9 cellular contexts compared by ENCODE assay signal in genomic region chr18:79405019-79405780, GRCh38. TPM values are rescaled to one million over a fixed set of nuclear protein-coding genes. Genes with fewer than 3 reads are reported as not detected.
A peak's percentile ranks its signal among the peaks of the same experiment; 100 is the strongest.
DNase-seq lines count a peak whose midpoint lies in the region; ATAC-seq and TF ChIP-seq lines count a peak whose summit lies in the region.
"Had no signal": no experiment of that assay in that cellular context is flagged by ENCODE, and none has a peak within 500 bp of the region (broad histone marks: within the 10 kb centered on the region; RNA-seq: fewer than 3 reads in every experiment).

No MANE protein-coding gene starts in this region.

- H3K27ac ChIP-seq in OCI-LY7 (ENCODE audit: low read depth, low read length, poor library complexity, severe bottlenecking) (peak overlapping the region; percentile 76), gastrocnemius medialis (peak overlapping the region; percentile 88 to 99 (median 94))

- H3K36me3 ChIP-seq in OCI-LY7 (ENCODE audit: insufficient read depth, low read length) (peaks cover 26% of the 10 kb centered on the region), gastrocnemius medialis (no peaks in the 10 kb centered on the region)

- POLR2A ChIA-PET in OCI-LY7 (lab: Charles Lee), result interaction anchor here (1.3 to 1.6 kb wide), 3 partner anchors 8 to 119 kb away, joined by 3 to 5 read pairs (median 5); no protein-coding TSS in a partner anchor
- POLR2A ChIA-PET in GM10248 (lab: Yijun Ruan, JAX), result interaction anchor here (0.9 to 1.0 kb wide), 2 partner anchors 30 to 119 kb away, joined by 3 to 4 read pairs; no protein-coding TSS in a partner anchor

- H3K9me3 ChIP-seq in OCI-LY7 (ENCODE audit: low read length), result no peaks in the 10 kb centered on the region
- H3K9me3 ChIP-seq in gastrocnemius medialis, result no peaks in the 10 kb centered on the region

- in situ Hi-C loops in gastrocnemius medialis (cut with MboI; ENCODE audit: low sequenced_read_pairs in 4 of 4), result loop anchor here in 2 of 4 donors (10.0 kb wide), 1 partner anchor 100 kb away; no protein-coding TSS in a partner anchor

- ATAC-seq in gastrocnemius medialis, result no peak
- ATAC-seq in GM18520 (IDR thresholded peaks at IDR 0.05; ENCODE audit: unreplicated experiment), result no peak

- peaks cover 80% of the 10 kb centered on the region for H3K79me2 ChIP-seq in OCI-LY7 (ENCODE audit: insufficient read depth, low read depth, low read length)

- TF ChIP-seq CTCF in OCI-LY7 (conservative IDR thresholded peaks at IDR 0.05; ENCODE audit: low read length), result no peak
- TF ChIP-seq CTCF in gastrocnemius medialis (IDR thresholded peaks at IDR 0.05 in 4 of 5, conservative IDR thresholded peaks at IDR 0.05 in 1 of 5), result no peak
- no peak for TF ChIP-seq CTCF in GM10248 (IDR thresholded peaks at IDR 0.05; ENCODE audit: control extremely low read depth, extremely low read depth, low read depth, missing control alignments)

- intact Hi-C loops in OCI-LY7 (cut with micrococcal nuclease; ENCODE audit: unreplicated experiment) (loop anchor here (2.0 kb wide), 2 partner anchors 56 to 118 kb away; no protein-coding TSS in a partner anchor), gastrocnemius medialis (cut with DNase I; ENCODE audit: low total_unique reads) (loop anchor here (2.0 to 10.0 kb wide), 2 partner anchors 18 to 550 kb away; partner anchors contain the start of gene SLC66A2)

- no peak for TF ChIP-seq POLR2A in gastrocnemius medialis (IDR thresholded peaks at IDR 0.05)

- CTCF ChIA-PET in OCI-LY7 (lab: Charles Lee; ENCODE audit: unreplicated experiment), result interaction anchor here (0.6 kb wide), 1 partner anchor 61 kb away, joined by 3 read pairs; no protein-coding TSS in a partner anchor
- CTCF ChIA-PET in GM10248 (lab: Yijun Ruan, JAX), result interaction anchor here (1.0 to 1.9 kb wide), 5 partner anchors 9 to 31 kb away, joined by 3 to 10 read pairs (median 5); no protein-coding TSS in a partner anchor

- 0 out of 2 replicates have a peak, but pooled peaks cover 4% of the 10 kb centered on the region for H4K20me1 ChIP-seq in OCI-LY7 (ENCODE audit: insufficient read depth, low read length)

- H3K27me3 ChIP-seq in gastrocnemius medialis, result no peaks in the 10 kb centered on the region

- no TSS peak for BruUV-seq in OCI-LY7 (replicated peaks; lab: Mats Ljungman, UMichigan)

- peak overlapping the region; percentile 73 for H3K4me3 ChIP-seq in OCI-LY7 (ENCODE audit: low read depth, low read length, poor library complexity, severe bottlenecking)
- peak overlapping the region; percentile 28 to 47 (median 36) for H3K4me3 ChIP-seq in gastrocnemius medialis

- H3K4me1 ChIP-seq in OCI-LY7 (ENCODE audit: insufficient read depth, low read length, poor library complexity, severe bottlenecking), result peaks cover 56% of the 10 kb centered on the region
- peaks cover 50 to 51% of the 10 kb centered on the region in 2 donors for H3K4me1 ChIP-seq in gastrocnemius medialis

- no peak overlapping the region for H2AFZ ChIP-seq in OCI-LY7 (ENCODE audit: low read length)

- H3K9me2 ChIP-seq in OCI-LY7 (ENCODE audit: insufficient read depth, low read length), result no peaks in the 10 kb centered on the region

- H3K4me2 ChIP-seq in OCI-LY7 (ENCODE audit: low read length), result peak overlapping the region; percentile 98

- DNase-seq in COR-L47 (lab: John Stamatoyannopoulos, UW) (peak; percentile 69), OCI-LY7 (ENCODE audit: low spot score) (no peak), gastrocnemius medialis (no peak), pons (ENCODE audit: low spot score) (no peak), activated gamma-delta T cell treated with Interleukin-2 at 50 U/mL for 16 hours (no peak), GM10248 (ENCODE audit: extremely low spot score) (no peak)
- DNase-seq in central memory CD4-positive, alpha-beta T cell, result peak; percentile 50
- DNase-seq: NCI-H82 had no signal

RNA-seq across cellular contexts. Expression of gene NFATC1, which starts 9.5 kb away (rescaled TPM):
- total RNA-seq in OCI-LY7 (2014; rRNA removed; shearing (Covaris generic)), result 15.3 and 23.6 TPM in 2 replicates
- 50.4 and 54.3 TPM in 2 replicates for total RNA-seq in OCI-LY7 (2022)
- total RNA-seq in gastrocnemius medialis, result 10 to 100 TPM in 3 of 4 donors, 1 to 10 TPM in 1; 7.1 to 74.7 (median 28.4) TPM

Comparison
In these comparisons a context has a peak if more than half of its experiments do, and no peak if none do; other contexts are left out.
1. DNase-seq: peak in COR-L47 (single experiment) and central memory CD4-positive, alpha-beta T cell (single experiment); none in OCI-LY7 (single experiment), gastrocnemius medialis (0 of 2), pons (single experiment), activated gamma-delta T cell treated with Interleukin-2 at 50 U/mL for 16 hours (single experiment) and GM10248 (single experiment).